Comparison of ENCODE assay signal across 8 cellular contexts in genomic region chr17:17590141-17590735, GRCh38. TPM values are rescaled to one million over a fixed set of nuclear protein-coding genes. Genes with fewer than 3 reads are reported as not detected.
DNase-seq lines count a peak whose midpoint lies in the region; ATAC-seq and TF ChIP-seq lines count a peak whose summit lies in the region.

No MANE protein-coding gene starts in this region.

- peaks cover 22% of the 10 kb centered on the region for H3K4me1 ChIP-seq in Karpas-422 (ENCODE audit: low read length)

- no peaks in the 10 kb centered on the region for H4K20me1 ChIP-seq in Karpas-422 (ENCODE audit: insufficient read depth, low read depth, low read length)

- no peaks in the 10 kb centered on the region for H3K9me2 ChIP-seq in Karpas-422 (replicated peaks; ENCODE audit: insufficient read depth, low read length)

- intact Hi-C loops in CD4-positive, alpha-beta T cell (cut with DNase I, micrococcal nuclease) = loop anchor here in 1 of 2 experiments (2.0 to 5.0 kb wide), 6 partner anchors 163 to 933 kb away; partner anchors contain the start of genes ALKBH5, COPS3, DRG2 and MPRIP

- H3K4me1 Mint-ChIP-seq in CD4-positive, alpha-beta T cell (ENCODE audit: low read depth) = peaks cover 21% of the 10 kb centered on the region
- peaks cover 19% of the 10 kb centered on the region for H3K4me1 Mint-ChIP-seq in neural crest cell

- peak overlapping the region; percentile 89 for H3K4me3 ChIP-seq in Karpas-422 (ENCODE audit: low read length)

- no peak overlapping the region for H3K27ac ChIP-seq in CD4-positive, alpha-beta T cell (ENCODE audit: low read depth, low read length)
- H3K27ac ChIP-seq in Karpas-422 (ENCODE audit: low read length) = no peak overlapping the region
- peak overlapping the region; percentile 86 for H3K27ac ChIP-seq in cingulate gyrus (ENCODE audit: low read depth, low read length)

- H3K27me3 Mint-ChIP-seq in CD4-positive, alpha-beta T cell = no peaks in the 10 kb centered on the region
- no peaks in the 10 kb centered on the region for H3K27me3 Mint-ChIP-seq in neural crest cell (ENCODE audit: low read depth)

- H3K4me3 Mint-ChIP-seq in CD4-positive, alpha-beta T cell = peak overlapping the region; percentile 89
- peak overlapping the region; percentile 96 for H3K4me3 Mint-ChIP-seq in neural crest cell

- H3K4me2 ChIP-seq in Karpas-422 (ENCODE audit: low read depth, low read length, poor library complexity, severe bottlenecking) = peak overlapping the region; percentile 94

- POLR2A ChIA-PET in CD4-positive, alpha-beta T cell (lab: Charles Lee) = interaction anchor here (0.6 to 0.9 kb wide), 3 partner anchors 9 to 310 kb away, joined by 3 to 4 read pairs (median 3); no protein-coding TSS in a partner anchor

- H2AFZ ChIP-seq in Karpas-422 (ENCODE audit: low read length) = no peak overlapping the region

- CTCF ChIA-PET in CD4-positive, alpha-beta T cell (lab: Charles Lee) = interaction anchor here (2.4 to 2.9 kb wide), 2 partner anchors 23 to 93 kb away, joined by 9 to 12 read pairs; partner anchors contain the start of gene RASD1

- no peaks in the 10 kb centered on the region for H3K27me3 ChIP-seq in CD4-positive, alpha-beta T cell (ENCODE audit: control insufficient read depth, insufficient read depth, low read length)
- no peaks in the 10 kb centered on the region for H3K27me3 ChIP-seq in Karpas-422 (ENCODE audit: low read length)

- H3K27ac Mint-ChIP-seq in CD4-positive, alpha-beta T cell = peak overlapping the region; percentile 92
- peak overlapping the region; percentile 43 for H3K27ac Mint-ChIP-seq in neural crest cell (ENCODE audit: unreplicated experiment)

- no peaks in the 10 kb centered on the region for H3K9me3 Mint-ChIP-seq in CD4-positive, alpha-beta T cell
- no peaks in the 10 kb centered on the region for H3K9me3 Mint-ChIP-seq in neural crest cell

- no peaks in the 10 kb centered on the region for H3K9me3 ChIP-seq in CD4-positive, alpha-beta T cell (ENCODE audit: control insufficient read depth, low read length)
- H3K9me3 ChIP-seq in Karpas-422 (ENCODE audit: low read length) = no peaks in the 10 kb centered on the region

- DNase-seq in CD4-positive, alpha-beta T cell = no peak
- DNase-seq in Karpas-422 (peak; percentile 46), neural crest cell (ENCODE audit: low read depth, low spot score) (no peak), ureter (ENCODE audit: low spot score) (no peak), DMS53 (lab: John Stamatoyannopoulos, UW) (no peak)

- peaks cover 58% of the 10 kb centered on the region for H3K79me2 ChIP-seq in Karpas-422 (ENCODE audit: low read length)

- no peaks in the 10 kb centered on the region for H3K36me3 ChIP-seq in Karpas-422 (ENCODE audit: insufficient read depth, low read length)

- no peak for ATAC-seq in CD4-positive, alpha-beta T cell (ENCODE audit: poor library complexity)
- no peak for ATAC-seq in GM18868 (IDR thresholded peaks at IDR 0.05; ENCODE audit: unreplicated experiment)
- ATAC-seq in HG03095 (IDR thresholded peaks at IDR 0.05; ENCODE audit: unreplicated experiment) = no peak

- peaks cover 4% of the 10 kb centered on the region for H3K36me3 Mint-ChIP-seq in CD4-positive, alpha-beta T cell (ENCODE audit: low read depth)
- no peaks in the 10 kb centered on the region for H3K36me3 Mint-ChIP-seq in neural crest cell (ENCODE audit: low read depth)

- peak overlapping the region; percentile 92 for H3K9ac ChIP-seq in Karpas-422 (ENCODE audit: low read length)

- no peak for TF ChIP-seq CTCF in CD4-positive, alpha-beta T cell (IDR thresholded peaks at IDR 0.05)
- no peak for TF ChIP-seq CTCF in neural crest cell (conservative IDR thresholded peaks at IDR 0.05)

RNA-seq across cellular contexts. Expression of gene PEMT, which starts 1.3 kb away (rescaled TPM):
- total RNA-seq in CD4-positive, alpha-beta T cell = 10 to 100 TPM; 11.4 to 12.0 TPM
- total RNA-seq in Karpas-422 (2014; rRNA removed; shearing (Covaris generic); ENCODE audit: low replicate concordance) = 62.7 and 69.8 TPM in 2 replicates
- 39.2 and 43.0 TPM in 2 replicates for total RNA-seq in neural crest cell
- total RNA-seq in ureter = 53.6 TPM
